Comparison of ENCODE assay signal across 25 cellular contexts in genomic region chr3:194860725-194861124, GRCh38.
"Had no signal": no experiment of that assay in that cellular context is flagged by ENCODE, and none has a peak within 500 bp of the region (broad histone marks: within the 10 kb centered on the region; RNA-seq: fewer than 3 reads in every experiment).

No MANE protein-coding gene starts in this region.

- ATAC-seq: activated CD4-positive, alpha-beta T cell treated with anti-CD3 and anti-CD28 coated beads for 36 hours; activated T-helper 17 cell treated with anti-CD3 and anti-CD28 coated beads, Interleukin-2, amount 50 U/mL, for 72 hours; T-helper 17 cell had no signal

- DNase-seq: activated CD4-positive, alpha-beta memory T cell treated with anti-CD3 and anti-CD28 coated beads, Interleukin-2, amount 10 ng/mL, durations not matched to agents 7 days and 5 days; activated CD4-positive, alpha-beta T cell treated with anti-CD3 and anti-CD28 coated beads for 36 hours; activated CD4-positive, alpha-beta T cell treated with anti-CD3 and anti-CD28 coated beads, Interleukin-2, amount 50 U/mL, for 1 hour; activated gamma-delta T cell; activated naive CD4-positive, alpha-beta T cell treated with anti-CD3 and anti-CD28 coated beads for 36 hours; activated T-cell treated with anti-CD3 and anti-CD28 coated beads for 4 hours; activated T-cell treated with anti-CD3 and anti-CD28 coated beads, Interleukin-2, amount 50 U/mL, for 48 hours; amygdala; IMR-90; Kasumi-1; KBM-7; NCI-H1092; NCI-H1436; NCI-H187; NCI-H2107; NCI-H2171 treated with DMSO at 0.1 percent for 48 hours; NCI-H345; NCI-H510A; NCI-H526 treated with DMSO at 0.1 percent for 48 hours; NK-92 treated with Interleukin-12 subunit alpha and Interleukin-12 subunit beta, amount 100 ng/mL, for 24 hours; OCI-M1; SIG-M5; T-helper 17 cell; T-helper 9 cell had no signal
